ENCODE assay signal across 32 cellular contexts in the genomic region with DNA sequence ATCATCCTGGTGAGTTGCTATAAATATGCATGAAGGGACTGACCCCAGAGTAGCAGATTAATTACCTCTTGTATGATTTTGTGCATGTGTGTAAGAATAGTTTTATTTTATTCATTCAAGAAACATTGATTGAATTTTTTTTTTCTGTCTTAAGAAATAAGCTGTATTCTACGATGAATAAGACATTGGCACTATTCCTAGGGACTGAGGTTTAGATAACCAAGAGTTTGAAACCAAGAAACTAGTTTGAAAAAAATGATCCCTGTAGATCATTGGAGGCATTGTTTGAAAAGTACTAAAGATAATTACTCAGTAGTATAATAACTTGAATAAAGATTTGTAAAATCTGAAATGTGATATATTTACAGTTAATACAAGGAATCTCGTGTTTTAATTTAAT.
"Had no signal": no experiment of that assay in that cellular context is flagged by ENCODE, and none has a peak within 500 bp of the region (broad histone marks: within the 10 kb centered on the region; RNA-seq: fewer than 3 reads in every experiment).

No MANE protein-coding gene starts in this region.

- H3K4me1 Mint-ChIP-seq: nephron had no signal

- H3K79me2 ChIP-seq: hepatocyte had no signal

- H3K9me3 ChIP-seq: adrenal gland, ascending aorta, colonic mucosa, right lobe of liver, thoracic aorta, uterus had no signal

- H3K4me3 ChIP-seq: adrenal gland, ascending aorta, colonic mucosa, dorsolateral prefrontal cortex, hepatocyte, right lobe of liver, skin epidermis, thoracic aorta, uterus had no signal

- H3K4me3 Mint-ChIP-seq: activated naive CD8-positive, alpha-beta T cell; nephron; T-helper 1 cell treated with Interleukin-12 subunit alpha and Interleukin-12 subunit beta and Interleukin-4 antibody, amounts not matched to agents 30 μg/mL and 1 μg/mL, for 36 hours; type B pancreatic cell had no signal

- H3K27me3 ChIP-seq: adrenal gland, ascending aorta, colonic mucosa, dorsolateral prefrontal cortex, hepatocyte, right lobe of liver, uterus had no signal

- H3K4me1 ChIP-seq: adrenal gland, ascending aorta, colonic mucosa, right lobe of liver, uterus had no signal

- H3K27ac ChIP-seq: adrenal gland, ascending aorta, colonic mucosa, dorsolateral prefrontal cortex, hepatocyte, right lobe of liver, skin epidermis, thoracic aorta, uterus, WERI-Rb-1 had no signal

- DNase-seq: activated CD4-positive, alpha-beta T cell treated with anti-CD3 and anti-CD28 coated beads for 48 hours; activated CD4-positive, alpha-beta T cell treated with anti-CD3 and anti-CD28 coated beads, Interleukin-2, amount 50 U/mL, for 48 hours; activated CD8-positive, alpha-beta memory T cell treated with anti-CD3 and anti-CD28 coated beads for 24 hours; activated effector memory CD4-positive, alpha-beta T cell treated with Interleukin-2 at 50 U/mL for 16 hours; activated naive CD4-positive, alpha-beta T cell treated with Interleukin-2 at 50 U/mL for 16 hours; adrenal gland; colonic mucosa; dorsolateral prefrontal cortex; effector memory CD4-positive, alpha-beta T cell; glutamatergic neuron; left cardiac atrium; left ventricle myocardium superior; right lobe of liver; stimulated activated CD4-positive, alpha-beta T cell treated with anti-CD3 and anti-CD28 coated beads, Interleukin-12 subunit alpha, Interleukin-12 subunit beta, amount 100 ng/mL, for 4 hours; stimulated activated CD4-positive, alpha-beta T cell treated with anti-CD3 and anti-CD28 coated beads, Interleukin-4, amount 100 ng/mL, for 1 hour; stimulated activated naive CD8-positive, alpha-beta T cell treated with anti-CD3 and anti-CD28 coated beads, Interleukin-15, Interleukin-2, amounts not matched to agents 100 U/mL and 50 U/mL, for 24 hours; SW 1271; T1000; uterus; WERI-Rb-1 had no signal

- FAIRE-seq: bronchial epithelial cell, frontal cortex, keratinocyte had no signal

- H3K9me3 Mint-ChIP-seq: type B pancreatic cell had no signal

- H3K36me3 Mint-ChIP-seq: activated naive CD8-positive, alpha-beta T cell; type B pancreatic cell had no signal

- H3K36me3 ChIP-seq: adrenal gland, ascending aorta, colonic mucosa, right lobe of liver, thoracic aorta, uterus, WERI-Rb-1 had no signal

- ATAC-seq: activated CD4-positive, CD25-positive, alpha-beta regulatory T cell treated with anti-CD3 and anti-CD28 coated beads, Interleukin-2, amount 50 U/mL, for 24 hours; left cardiac atrium; left ventricle myocardium superior; right lobe of liver; stimulated activated naive CD8-positive, alpha-beta T cell treated with anti-CD3 and anti-CD28 coated beads, Interleukin-15, Interleukin-2, amounts not matched to agents 100 U/mL and 50 U/mL, for 24 hours had no signal

- H3K27ac Mint-ChIP-seq: activated naive CD8-positive, alpha-beta T cell; nephron; T-helper 1 cell treated with Interleukin-12 subunit alpha and Interleukin-12 subunit beta and Interleukin-4 antibody, amounts not matched to agents 30 μg/mL and 1 μg/mL, for 36 hours; type B pancreatic cell had no signal

- H3K27me3 Mint-ChIP-seq: activated naive CD8-positive, alpha-beta T cell; type B pancreatic cell had no signal

- H3K4me2 ChIP-seq: hepatocyte had no signal

- H2AFZ ChIP-seq: hepatocyte had no signal
